ENCODE assay signal across 28 cellular contexts in the genomic region with DNA sequence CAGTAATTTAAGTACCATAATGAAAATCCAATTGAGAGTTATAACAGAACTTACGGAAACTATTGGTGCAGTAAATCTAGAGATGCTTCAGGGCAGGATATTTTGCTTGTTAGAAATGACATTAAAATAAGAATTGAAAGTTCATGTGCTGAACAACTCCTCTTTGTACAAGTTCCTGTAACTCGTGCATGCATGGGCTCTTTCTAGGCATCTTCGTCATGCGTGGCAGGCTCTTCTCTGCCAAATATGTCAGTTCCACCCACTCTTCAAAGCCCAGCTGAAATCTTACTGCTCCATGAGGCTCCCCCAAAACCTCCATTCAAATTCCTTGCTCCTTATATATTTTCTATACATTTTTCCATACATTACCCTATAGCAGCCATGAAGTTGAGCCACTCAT. TPM values are rescaled to one million over a fixed set of nuclear protein-coding genes. Genes with fewer than 3 reads are reported as not detected.
DNase-seq lines count a peak whose midpoint lies in the region; ATAC-seq and TF ChIP-seq lines count a peak whose summit lies in the region.
"Had no signal": no experiment of that assay in that cellular context is flagged by ENCODE, and none has a peak within 500 bp of the region (broad histone marks: within the 10 kb centered on the region; RNA-seq: fewer than 3 reads in every experiment).

No MANE protein-coding gene starts in this region.

- H3K27ac ChIP-seq in HL-60 (replicated peaks): peak overlapping the region; percentile 64
- no peak overlapping the region for H3K27ac ChIP-seq in ovary
- H3K27ac ChIP-seq: esophagus squamous epithelium, left ventricle myocardium inferior, Peyer's patch, psoas muscle, SJSA1, skin epidermis, WERI-Rb-1 had no signal

- no peak for TF ChIP-seq POLR2A in ovary (IDR thresholded peaks at IDR 0.05)

- TF ChIP-seq CTCF in HL-60 (IDR thresholded peaks at IDR 0.05; ENCODE audit: insufficient read depth, low read length) (no peak), ovary (IDR thresholded peaks at IDR 0.05) (no peak), glutamatergic neuron (IDR thresholded peaks at IDR 0.05; ENCODE audit: partially characterized antibody, unreplicated experiment) (no peak)

- H3K27me3 ChIP-seq in HL-60 (ENCODE audit: insufficient read depth, poor library complexity, severe bottlenecking) (peaks cover 3% of the 10 kb centered on the region), ovary (no peaks in the 10 kb centered on the region)
- H3K27me3 ChIP-seq: Peyer's patch, SJSA1, tibial nerve had no signal

- H3K4me3 ChIP-seq in HL-60 (replicated peaks; ENCODE audit: insufficient read depth, low read length): no peak overlapping the region
- no peak overlapping the region for H3K4me3 ChIP-seq in ovary
- H3K4me3 ChIP-seq: esophagus squamous epithelium, left ventricle myocardium inferior, Peyer's patch, psoas muscle, SJSA1, skin epidermis, tibial nerve had no signal

- no peaks in the 10 kb centered on the region for H3K36me3 ChIP-seq in ovary
- H3K36me3 ChIP-seq: WERI-Rb-1 had no signal

- TF ChIP-seq EP300 in ovary (IDR thresholded peaks at IDR 0.05): no peak

- ATAC-seq in GM19023 (IDR thresholded peaks at IDR 0.05; ENCODE audit: unreplicated experiment) (peak; percentile 35), HG02759 (IDR thresholded peaks at IDR 0.05; ENCODE audit: unreplicated experiment) (peak; percentile 47), GM19395 (IDR thresholded peaks at IDR 0.05; ENCODE audit: unreplicated experiment) (no peak), GM18520 (IDR thresholded peaks at IDR 0.05; ENCODE audit: unreplicated experiment) (no peak)
- ATAC-seq: activated naive CD8-positive, alpha-beta T cell treated with anti-CD3 and anti-CD28 coated beads, Interleukin-2, amount 50 U/mL, for 24 hours; CD8-positive, alpha-beta T cell; HCT116; psoas muscle; T-helper 17 cell had no signal

- no peaks in the 10 kb centered on the region for H3K36me3 Mint-ChIP-seq in glutamatergic neuron (ENCODE audit: unreplicated experiment)
- H3K36me3 Mint-ChIP-seq: CD8-positive, alpha-beta T cell had no signal

- no peak overlapping the region for H3K4me3 Mint-ChIP-seq in glutamatergic neuron (ENCODE audit: unreplicated experiment)
- H3K4me3 Mint-ChIP-seq: activated naive CD8-positive, alpha-beta T cell treated with anti-CD3 and anti-CD28 coated beads, Interleukin-2, amount 50 U/mL, for 24 hours; brain; CD8-positive, alpha-beta T cell; stimulated activated naive CD8-positive, alpha-beta T cell treated with anti-CD3 and anti-CD28 coated beads, Interleukin-15, Interleukin-2, amounts not matched to agents 100 ng/mL and 50 ng/mL, for 24 hours; T-helper 17 cell had no signal

- DNase-seq in HL-60 (ENCODE audit: low read depth in 1 of 2, low spot score in 1 of 2): no peak
- DNase-seq in ovary: no peak
- no peak for DNase-seq in glutamatergic neuron
- DNase-seq: activated CD4-positive, alpha-beta T cell treated with anti-CD3 and anti-CD28 coated beads, Interleukin-2, amount 50 U/mL, for 4 hours; activated CD8-positive, alpha-beta memory T cell treated with anti-CD3 and anti-CD28 coated beads, Interleukin-2, amount 50 U/mL, for 48 hours; activated effector memory CD4-positive, alpha-beta T cell treated with Interleukin-2 at 50 U/mL for 16 hours; activated naive CD8-positive, alpha-beta T cell treated with anti-CD3 and anti-CD28 coated beads, Interleukin-2, amount 50 U/mL, for 24 hours; CD8-positive, alpha-beta T cell; effector memory CD4-positive, alpha-beta T cell; esophagus squamous epithelium; GF-D8; left ventricle myocardium inferior; NCI-H1092 treated with DMSO at 0.1 percent for 48 hours; NCI-H2107; Peyer's patch; T-helper 17 cell; WERI-Rb-1 had no signal

- no peaks in the 10 kb centered on the region for H3K4me1 ChIP-seq in ovary (ENCODE audit: insufficient read depth)
- H3K4me1 ChIP-seq: esophagus squamous epithelium, Peyer's patch, psoas muscle had no signal

- no peaks in the 10 kb centered on the region for H3K9me3 Mint-ChIP-seq in glutamatergic neuron (ENCODE audit: unreplicated experiment)
- H3K9me3 Mint-ChIP-seq: activated naive CD8-positive, alpha-beta T cell treated with anti-CD3 and anti-CD28 coated beads, Interleukin-2, amount 50 U/mL, for 24 hours; CD8-positive, alpha-beta T cell; stimulated activated naive CD8-positive, alpha-beta T cell treated with anti-CD3 and anti-CD28 coated beads, Interleukin-15, Interleukin-2, amounts not matched to agents 100 ng/mL and 50 ng/mL, for 24 hours had no signal

- H3K4me1 Mint-ChIP-seq in glutamatergic neuron (ENCODE audit: low read depth, unreplicated experiment): no peaks in the 10 kb centered on the region
- H3K4me1 Mint-ChIP-seq: activated naive CD8-positive, alpha-beta T cell treated with anti-CD3 and anti-CD28 coated beads, Interleukin-2, amount 50 U/mL, for 24 hours; T-helper 17 cell had no signal

- intact Hi-C loops in ovary (cut with DNase I): no loop called here

- H3K27ac Mint-ChIP-seq in glutamatergic neuron (ENCODE audit: unreplicated experiment): no peak overlapping the region
- H3K27ac Mint-ChIP-seq: activated naive CD8-positive, alpha-beta T cell treated with anti-CD3 and anti-CD28 coated beads, Interleukin-2, amount 50 U/mL, for 24 hours; brain; CD8-positive, alpha-beta T cell; stimulated activated naive CD8-positive, alpha-beta T cell treated with anti-CD3 and anti-CD28 coated beads, Interleukin-15, Interleukin-2, amounts not matched to agents 100 ng/mL and 50 ng/mL, for 24 hours; T-helper 17 cell had no signal

- no peaks in the 10 kb centered on the region for H3K9me3 ChIP-seq in ovary
- H3K9me3 ChIP-seq: esophagus squamous epithelium, left ventricle myocardium inferior, Peyer's patch, psoas muscle, SJSA1, tibial nerve had no signal

- WGBS in ovary, 3 donors: 91 to 92% (median 91%) methylated on average over 4 of the region's 4 CpGs

- no peaks in the 10 kb centered on the region for H3K27me3 Mint-ChIP-seq in glutamatergic neuron (ENCODE audit: unreplicated experiment)
- H3K27me3 Mint-ChIP-seq: brain; stimulated activated naive CD8-positive, alpha-beta T cell treated with anti-CD3 and anti-CD28 coated beads, Interleukin-15, Interleukin-2, amounts not matched to agents 100 ng/mL and 50 ng/mL, for 24 hours had no signal

RNA-seq across cellular contexts. Expression of a gene that starts 48.7 kb away (rescaled TPM):
- total RNA-seq in ovary: 100 to 1,000 TPM in 3 of 7 donors, 10 to 100 TPM in 4; 62.5 to 143 (median 97.4) TPM
- 100 to 1,000 TPM in 1 of 2 donors, 10 to 100 TPM in 1; 82.2 to 159 TPM for polyA plus RNA-seq in ovary
- 12.6 TPM for total RNA-seq in glutamatergic neuron (ENCODE audit: unreplicated experiment)

Comparison
In these comparisons a context has a peak if more than half of its experiments do, and no peak if none do; other contexts are left out.
1. ATAC-seq: peak in GM19023 (single experiment) and HG02759 (single experiment); none in GM19395 (single experiment) and GM18520 (single experiment).